Comparison of ENCODE assay signal across 2 cellular contexts in the genomic region with DNA sequence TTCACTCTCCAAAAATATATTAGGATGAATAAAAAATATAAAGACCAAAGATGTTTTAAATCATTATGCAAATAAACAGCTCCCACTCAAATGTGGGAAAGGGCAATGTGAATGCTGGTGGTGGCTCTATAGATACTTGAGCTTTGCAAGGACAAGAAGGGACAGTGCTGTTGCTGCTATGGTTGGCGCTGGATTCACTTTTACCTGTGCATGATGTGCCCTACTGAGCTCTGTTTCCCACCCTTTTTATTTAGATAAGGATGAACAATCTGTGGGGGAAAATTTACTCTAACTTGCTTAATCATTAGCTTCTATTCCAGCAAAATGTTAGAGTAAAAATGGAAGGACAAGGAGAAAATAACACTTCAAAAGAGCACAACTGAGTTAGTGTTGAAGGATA.
TF ChIP-seq lines count a peak whose summit lies in the region.

No MANE protein-coding gene starts in this region.

TF ChIP-seq in GM23338, 12 proteins besides CTCF, POLR2A, EP300 and RAD21 (continues in another document):
- no peak for TF ChIP-seq CREB1 (CRISPR knock-in tag; IDR thresholded peaks at IDR 0.05; ENCODE audit: low read depth)
- no peak for TF ChIP-seq ZNF331 (CRISPR knock-in tag; IDR thresholded peaks at IDR 0.05; ENCODE audit: low read depth)
- TF ChIP-seq POLR2AphosphoS5 (IDR thresholded peaks at IDR 0.05; ENCODE audit: low read depth), result no peak
- no peak for TF ChIP-seq STAT1 (IDR thresholded peaks at IDR 0.05; ENCODE audit: unreplicated experiment)
- TF ChIP-seq, protein P1, sequence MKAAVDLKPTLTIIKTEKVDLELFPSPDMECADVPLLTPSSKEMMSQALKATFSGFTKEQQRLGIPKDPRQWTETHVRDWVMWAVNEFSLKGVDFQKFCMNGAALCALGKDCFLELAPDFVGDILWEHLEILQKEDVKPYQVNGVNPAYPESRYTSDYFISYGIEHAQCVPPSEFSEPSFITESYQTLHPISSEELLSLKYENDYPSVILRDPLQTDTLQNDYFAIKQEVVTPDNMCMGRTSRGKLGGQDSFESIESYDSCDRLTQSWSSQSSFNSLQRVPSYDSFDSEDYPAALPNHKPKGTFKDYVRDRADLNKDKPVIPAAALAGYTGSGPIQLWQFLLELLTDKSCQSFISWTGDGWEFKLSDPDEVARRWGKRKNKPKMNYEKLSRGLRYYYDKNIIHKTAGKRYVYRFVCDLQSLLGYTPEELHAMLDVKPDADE (IDR thresholded peaks at IDR 0.05), result no peak
- no peak for TF ChIP-seq EZH2phosphoT487 (IDR thresholded peaks at IDR 0.05; ENCODE audit: unreplicated experiment)
- TF ChIP-seq ZNF114 (CRISPR knock-in tag; IDR thresholded peaks at IDR 0.05), result no peak
- no peak for TF ChIP-seq JUNB (IDR thresholded peaks at IDR 0.05; ENCODE audit: unreplicated experiment)
- no peak for TF ChIP-seq NANOG (IDR thresholded peaks at IDR 0.05; ENCODE audit: borderline replicate concordance)
- TF ChIP-seq, protein P2, sequence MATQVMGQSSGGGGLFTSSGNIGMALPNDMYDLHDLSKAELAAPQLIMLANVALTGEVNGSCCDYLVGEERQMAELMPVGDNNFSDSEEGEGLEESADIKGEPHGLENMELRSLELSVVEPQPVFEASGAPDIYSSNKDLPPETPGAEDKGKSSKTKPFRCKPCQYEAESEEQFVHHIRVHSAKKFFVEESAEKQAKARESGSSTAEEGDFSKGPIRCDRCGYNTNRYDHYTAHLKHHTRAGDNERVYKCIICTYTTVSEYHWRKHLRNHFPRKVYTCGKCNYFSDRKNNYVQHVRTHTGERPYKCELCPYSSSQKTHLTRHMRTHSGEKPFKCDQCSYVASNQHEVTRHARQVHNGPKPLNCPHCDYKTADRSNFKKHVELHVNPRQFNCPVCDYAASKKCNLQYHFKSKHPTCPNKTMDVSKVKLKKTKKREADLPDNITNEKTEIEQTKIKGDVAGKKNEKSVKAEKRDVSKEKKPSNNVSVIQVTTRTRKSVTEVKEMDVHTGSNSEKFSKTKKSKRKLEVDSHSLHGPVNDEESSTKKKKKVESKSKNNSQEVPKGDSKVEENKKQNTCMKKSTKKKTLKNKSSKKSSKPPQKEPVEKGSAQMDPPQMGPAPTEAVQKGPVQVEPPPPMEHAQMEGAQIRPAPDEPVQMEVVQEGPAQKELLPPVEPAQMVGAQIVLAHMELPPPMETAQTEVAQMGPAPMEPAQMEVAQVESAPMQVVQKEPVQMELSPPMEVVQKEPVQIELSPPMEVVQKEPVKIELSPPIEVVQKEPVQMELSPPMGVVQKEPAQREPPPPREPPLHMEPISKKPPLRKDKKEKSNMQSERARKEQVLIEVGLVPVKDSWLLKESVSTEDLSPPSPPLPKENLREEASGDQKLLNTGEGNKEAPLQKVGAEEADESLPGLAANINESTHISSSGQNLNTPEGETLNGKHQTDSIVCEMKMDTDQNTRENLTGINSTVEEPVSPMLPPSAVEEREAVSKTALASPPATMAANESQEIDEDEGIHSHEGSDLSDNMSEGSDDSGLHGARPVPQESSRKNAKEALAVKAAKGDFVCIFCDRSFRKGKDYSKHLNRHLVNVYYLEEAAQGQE (IDR thresholded peaks at IDR 0.05; ENCODE audit: unreplicated experiment), result no peak
- TF ChIP-seq EZH2 (IDR thresholded peaks at IDR 0.05; ENCODE audit: low read depth, unreplicated experiment), result no peak

TF ChIP-seq in neural cell, 6 proteins besides CTCF, POLR2A, EP300 and RAD21:
- no peak for TF ChIP-seq SMC3 (conservative IDR thresholded peaks at IDR 0.05; ENCODE audit: poor library complexity)
